1 cellular context compared by ENCODE assay signal in the genomic region with DNA sequence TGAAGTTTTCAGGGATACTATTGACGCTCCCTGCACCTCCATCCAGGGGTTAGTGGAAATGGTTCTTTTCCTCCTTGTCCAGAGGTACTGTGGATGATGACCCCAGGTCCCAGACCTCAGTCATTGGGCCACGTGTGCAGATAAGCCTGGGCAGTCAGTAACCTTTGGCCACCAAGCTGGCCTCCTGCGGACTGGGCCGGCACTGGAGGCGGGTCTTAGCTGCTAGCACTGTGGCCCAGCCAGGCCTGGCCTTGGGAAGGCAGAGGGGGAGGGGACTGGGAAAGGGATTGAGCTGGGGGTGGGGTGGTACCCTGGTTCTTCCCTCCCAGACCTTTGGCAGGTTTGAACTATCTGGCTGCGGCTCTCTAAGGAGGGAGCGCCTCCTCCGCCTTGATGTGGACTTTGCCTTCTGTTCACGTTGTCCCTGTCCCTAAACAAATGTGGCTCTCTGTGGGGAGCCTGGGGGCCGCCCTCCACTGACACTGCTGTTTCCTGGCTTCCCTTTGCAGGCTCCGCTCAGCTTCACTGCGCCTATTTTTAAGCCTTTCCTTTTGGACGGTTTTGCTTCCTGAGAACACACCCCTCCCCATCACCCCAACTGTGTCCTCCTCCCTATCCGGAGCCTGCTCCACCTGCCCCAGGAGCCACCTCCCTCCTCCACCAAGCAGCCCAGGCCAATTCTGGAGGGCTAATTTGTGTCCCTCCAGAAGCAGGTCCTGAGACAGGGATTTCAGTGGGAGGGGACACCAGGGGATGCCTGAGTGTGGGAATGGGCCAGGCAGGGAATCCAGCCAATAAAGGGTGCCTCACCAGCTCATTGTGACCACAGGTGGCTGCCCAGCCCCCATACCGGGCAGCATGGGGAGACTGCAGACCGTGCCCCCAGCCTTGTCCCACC.
TF ChIP-seq lines count a peak whose summit lies in the region.

No MANE protein-coding gene starts in this region.

TF ChIP-seq in HepG2, 621 proteins besides CTCF, POLR2A, EP300 and RAD21 (continued from another document and continues in another):
- TF ChIP-seq ZNF646 (CRISPR knock-in tag; IDR thresholded peaks at IDR 0.05) (peak; percentile 34; the same call in 1 of the 2 replicates), MXI1 (IDR thresholded peaks at IDR 0.05; ENCODE audit: borderline replicate concordance, low read depth, low read length) (peak; percentile 97; the same call in 1 of the 3 replicates), SKIL (CRISPR knock-in tag; IDR thresholded peaks at IDR 0.05; ENCODE audit: borderline replicate concordance) (peak; percentile 98), SMAD9 (CRISPR knock-in tag; IDR thresholded peaks at IDR 0.05) (peak; percentile 81; the same call in 1 of the 2 replicates), ZNF232 (CRISPR knock-in tag; IDR thresholded peaks at IDR 0.05; ENCODE audit: borderline replicate concordance) (peak; percentile 81; the same call in 1 of the 2 replicates), ZFP90 (CRISPR knock-in tag; IDR thresholded peaks at IDR 0.05; ENCODE audit: borderline replicate concordance) (peak; percentile 13; the same call in 1 of the 2 replicates), KLF16 (CRISPR knock-in tag; IDR thresholded peaks at IDR 0.05) (peak in 1 of 2 experiments; percentile 85; a peak in 2 of 4 replicates), AGO2 (optimal IDR thresholded peaks at IDR 0.05; ENCODE audit: low read depth, low read length) (peak; percentile 35), HNF4G (IDR thresholded peaks at IDR 0.05; ENCODE audit: borderline replicate concordance, low read depth, low read length) (peak; percentile 98), HNF4G (CRISPR knock-in tag; IDR thresholded peaks at IDR 0.05; ENCODE audit: borderline replicate concordance, low read depth) (peak; percentile 99), HHEX (CRISPR knock-in tag; IDR thresholded peaks at IDR 0.05) (peak; percentile 74; the same call in 1 of the 2 replicates), IRF2 (CRISPR knock-in tag; IDR thresholded peaks at IDR 0.05) (peak; percentile 93), MED13 (CRISPR knock-in tag; IDR thresholded peaks at IDR 0.05) (peak; percentile 90; the same call in 1 of the 2 replicates), ZNF143 (CRISPR knock-in tag; IDR thresholded peaks at IDR 0.05) (peak; percentile 31; the same call in 1 of the 2 replicates), ZFP91 (CRISPR knock-in tag; IDR thresholded peaks at IDR 0.05; ENCODE audit: borderline replicate concordance) (peak; percentile 94), ZNF619 (CRISPR knock-in tag; IDR thresholded peaks at IDR 0.05) (0 out of 2 replicates have a peak, but pooled peaks have one; percentile 28), ZNF557 (CRISPR knock-in tag; IDR thresholded peaks at IDR 0.05) (0 out of 2 replicates have a peak, but pooled peaks have one; percentile 76), ZEB1 (IDR thresholded peaks at IDR 0.05; ENCODE audit: insufficient replicate concordance, low read depth) (no peak), CSRNP2 (CRISPR knock-in tag; conservative IDR thresholded peaks at IDR 0.05; ENCODE audit: low read depth) (no peak), SMARCC2 (IDR thresholded peaks at IDR 0.05) (no peak), ZNF563 (CRISPR knock-in tag; IDR thresholded peaks at IDR 0.05) (peak; percentile 70; the same call in 1 of the 2 replicates), ZNF230 (CRISPR knock-in tag; IDR thresholded peaks at IDR 0.05) (0 out of 2 replicates have a peak, but pooled peaks have one; percentile 90), HOMEZ (CRISPR knock-in tag; IDR thresholded peaks at IDR 0.05; ENCODE audit: low read depth) (peak; percentile 67; the same call in 1 of the 2 replicates), CENPX (CRISPR knock-in tag; IDR thresholded peaks at IDR 0.05) (no peak), TOE1 (CRISPR knock-in tag; IDR thresholded peaks at IDR 0.05) (peak; percentile 29; the same call in 1 of the 2 replicates), ZNF432 (CRISPR knock-in tag; IDR thresholded peaks at IDR 0.05; ENCODE audit: borderline replicate concordance) (no peak), HIVEP1 (CRISPR knock-in tag; IDR thresholded peaks at IDR 0.05) (peak; percentile 51), CENPT (CRISPR knock-in tag; IDR thresholded peaks at IDR 0.05; ENCODE audit: low read depth) (no peak), ZNF205 (CRISPR knock-in tag; IDR thresholded peaks at IDR 0.05) (peak; percentile 90), MLX (CRISPR knock-in tag; IDR thresholded peaks at IDR 0.05) (peak; percentile 99), ZNF335 (CRISPR knock-in tag; IDR thresholded peaks at IDR 0.05) (no peak), SATB2 (CRISPR knock-in tag; IDR thresholded peaks at IDR 0.05) (no peak), PCBP1 (IDR thresholded peaks at IDR 0.05; ENCODE audit: borderline replicate concordance, low read depth, low read length) (peak; percentile 79; the same call in 1 of the 2 replicates), ZNF530 (CRISPR knock-in tag; IDR thresholded peaks at IDR 0.05; ENCODE audit: low read depth) (no peak)
- TF ChIP-seq, protein P1, sequence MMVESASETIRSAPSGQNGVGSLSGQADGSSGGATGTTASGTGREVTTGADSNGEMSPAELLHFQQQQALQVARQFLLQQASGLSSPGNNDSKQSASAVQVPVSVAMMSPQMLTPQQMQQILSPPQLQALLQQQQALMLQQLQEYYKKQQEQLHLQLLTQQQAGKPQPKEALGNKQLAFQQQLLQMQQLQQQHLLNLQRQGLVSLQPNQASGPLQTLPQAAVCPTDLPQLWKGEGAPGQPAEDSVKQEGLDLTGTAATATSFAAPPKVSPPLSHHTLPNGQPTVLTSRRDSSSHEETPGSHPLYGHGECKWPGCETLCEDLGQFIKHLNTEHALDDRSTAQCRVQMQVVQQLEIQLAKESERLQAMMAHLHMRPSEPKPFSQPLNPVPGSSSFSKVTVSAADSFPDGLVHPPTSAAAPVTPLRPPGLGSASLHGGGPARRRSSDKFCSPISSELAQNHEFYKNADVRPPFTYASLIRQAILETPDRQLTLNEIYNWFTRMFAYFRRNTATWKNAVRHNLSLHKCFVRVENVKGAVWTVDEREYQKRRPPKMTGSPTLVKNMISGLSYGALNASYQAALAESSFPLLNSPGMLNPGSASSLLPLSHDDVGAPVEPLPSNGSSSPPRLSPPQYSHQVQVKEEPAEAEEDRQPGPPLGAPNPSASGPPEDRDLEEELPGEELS (CRISPR knock-in tag; IDR thresholded peaks at IDR 0.05) = peak; percentile 90
- TF ChIP-seq, protein P2, sequence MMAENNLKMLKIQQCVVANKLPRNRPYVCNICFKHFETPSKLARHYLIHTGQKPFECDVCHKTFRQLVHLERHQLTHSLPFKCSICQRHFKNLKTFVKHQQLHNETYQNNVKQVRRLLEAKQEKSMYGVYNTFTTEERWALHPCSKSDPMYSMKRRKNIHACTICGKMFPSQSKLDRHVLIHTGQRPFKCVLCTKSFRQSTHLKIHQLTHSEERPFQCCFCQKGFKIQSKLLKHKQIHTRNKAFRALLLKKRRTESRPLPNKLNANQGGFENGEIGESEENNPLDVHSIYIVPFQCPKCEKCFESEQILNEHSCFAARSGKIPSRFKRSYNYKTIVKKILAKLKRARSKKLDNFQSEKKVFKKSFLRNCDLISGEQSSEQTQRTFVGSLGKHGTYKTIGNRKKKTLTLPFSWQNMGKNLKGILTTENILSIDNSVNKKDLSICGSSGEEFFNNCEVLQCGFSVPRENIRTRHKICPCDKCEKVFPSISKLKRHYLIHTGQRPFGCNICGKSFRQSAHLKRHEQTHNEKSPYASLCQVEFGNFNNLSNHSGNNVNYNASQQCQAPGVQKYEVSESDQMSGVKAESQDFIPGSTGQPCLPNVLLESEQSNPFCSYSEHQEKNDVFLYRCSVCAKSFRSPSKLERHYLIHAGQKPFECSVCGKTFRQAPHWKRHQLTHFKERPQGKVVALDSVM (CRISPR knock-in tag; IDR thresholded peaks at IDR 0.05) = no peak; the same call in 1 of the 2 replicates
